ENCODE assay signal across 8 cellular contexts in genomic region chr10:103691723-103692380, GRCh38.
DNase-seq lines count a peak whose midpoint lies in the region; ATAC-seq and TF ChIP-seq lines count a peak whose summit lies in the region.

No MANE protein-coding gene starts in this region.

- H3K36me3 ChIP-seq in neural progenitor cell (no peaks in the 10 kb centered on the region), Caco-2 (ENCODE audit: control insufficient read depth, insufficient read depth, low read length) (no peaks in the 10 kb centered on the region)

- peak; percentile 10 for DNase-seq in NCI-H2227 (lab: John Stamatoyannopoulos, UW; ENCODE audit: unreplicated experiment)
- no peak for DNase-seq in NCI-H2227 treated with DMSO at 0.1 percent for 48 hours (lab: John Stamatoyannopoulos, UW)
- peak; percentile 3 for DNase-seq in T-helper 22 cell (ENCODE audit: low read depth)
- peak; percentile 60 for DNase-seq in neural progenitor cell (ENCODE audit: low spot score)
- no peak for DNase-seq in SKM-1 treated with dmso at 0.1 percent for 144 hours (lab: John Stamatoyannopoulos, UW; ENCODE audit: unreplicated experiment)
- DNase-seq in NOMO-1 (lab: John Stamatoyannopoulos, UW; ENCODE audit: unreplicated experiment in 2 of 2) = no peak
- no peak for DNase-seq in Caco-2

- H3K9me3 Mint-ChIP-seq in neural progenitor cell (no peaks in the 10 kb centered on the region), Caco-2 (ENCODE audit: unreplicated experiment) (no peaks in the 10 kb centered on the region)

- no peak overlapping the region for H3K27ac ChIP-seq in neural progenitor cell

- peaks cover 12% of the 10 kb centered on the region for H3K4me1 ChIP-seq in neural progenitor cell
- peaks cover 30% of the 10 kb centered on the region for H3K4me1 ChIP-seq in Caco-2

- H3K27me3 ChIP-seq in neural progenitor cell (peaks cover 65% of the 10 kb centered on the region), Caco-2 (replicated peaks; ENCODE audit: control insufficient read depth, insufficient read depth, low read length) (no peaks in the 10 kb centered on the region)

- peaks cover 35% of the 10 kb centered on the region for H3K27me3 Mint-ChIP-seq in neural progenitor cell (ENCODE audit: insufficient read depth, low read depth)
- no peaks in the 10 kb centered on the region for H3K27me3 Mint-ChIP-seq in Caco-2 (ENCODE audit: insufficient read depth, unreplicated experiment)

- H3K36me3 Mint-ChIP-seq in neural progenitor cell (no peaks in the 10 kb centered on the region), Caco-2 (ENCODE audit: insufficient read depth, unreplicated experiment) (no peaks in the 10 kb centered on the region)

- POLR2A ChIA-PET in Caco-2 (lab: Charles Lee) = no interaction called here

- CTCF ChIA-PET in Caco-2 (lab: Charles Lee) = no interaction called here

- H3K27ac Mint-ChIP-seq in neural progenitor cell (no peak overlapping the region), Caco-2 (ENCODE audit: unreplicated experiment) (no peak overlapping the region)

- H3F3A ChIP-seq in neural progenitor cell (ENCODE audit: low read depth) = peaks cover 20% of the 10 kb centered on the region

- H3K4me3 ChIP-seq in neural progenitor cell = peak overlapping the region; percentile 65
- no peak overlapping the region for H3K4me3 ChIP-seq in Caco-2 (ENCODE audit: low read depth, low read length)

- TF ChIP-seq CTCF in neural progenitor cell (IDR thresholded peaks at IDR 0.05) = no peak
- no peak for TF ChIP-seq CTCF in Caco-2 (IDR thresholded peaks at IDR 0.05; ENCODE audit: insufficient read depth in 1 of 2, low read depth in 1 of 2, low read length in 1 of 2, severe bottlenecking in 1 of 2, unreplicated experiment in 1 of 2)

- H3K79me2 ChIP-seq in neural progenitor cell (ENCODE audit: low read depth) = no peaks in the 10 kb centered on the region

- H3K4me3 Mint-ChIP-seq in neural progenitor cell = peak overlapping the region; percentile 76
- H3K4me3 Mint-ChIP-seq in Caco-2 (ENCODE audit: unreplicated experiment) = no peak overlapping the region

- BruUV-seq in Caco-2 (replicated peaks; lab: Mats Ljungman, UMichigan) = no TSS peak

- intact Hi-C loops in Caco-2 (cut with micrococcal nuclease; ENCODE audit: unreplicated experiment) = no loop called here

- H3K4me1 Mint-ChIP-seq in neural progenitor cell (peaks cover 23% of the 10 kb centered on the region), Caco-2 (ENCODE audit: low read depth, unreplicated experiment) (peaks cover 16% of the 10 kb centered on the region)

- ATAC-seq in HG02763 (IDR thresholded peaks at IDR 0.05; ENCODE audit: unreplicated experiment) = peak; percentile 10

- no peak overlapping the region for H3K9ac ChIP-seq in neural progenitor cell

- H2AFZ ChIP-seq in neural progenitor cell (replicated peaks) = no peak overlapping the region

- peaks cover 8% of the 10 kb centered on the region for H4K20me1 ChIP-seq in neural progenitor cell (ENCODE audit: low read depth)

- H3K9me3 ChIP-seq in neural progenitor cell (ENCODE audit: low read depth) (no peaks in the 10 kb centered on the region), Caco-2 (no peaks in the 10 kb centered on the region)

- peak overlapping the region; percentile 100 for H3K4me2 ChIP-seq in neural progenitor cell

Comparison
In these comparisons a context has a peak if more than half of its experiments do, and no peak if none do; other contexts are left out.
1. DNase-seq: peak in NCI-H2227 (single experiment), T-helper 22 cell (single experiment) and neural progenitor cell (single experiment); none in NCI-H2227 treated with DMSO at 0.1 percent for 48 hours (single experiment), SKM-1 treated with dmso at 0.1 percent for 144 hours (single experiment), NOMO-1 (0 of 2) and Caco-2 (0 of 2).